23 cellular contexts compared by ENCODE assay signal in genomic region chr10:131020775-131021174, GRCh38.
"Had no signal": no experiment of that assay in that cellular context is flagged by ENCODE, and none has a peak within 500 bp of the region (broad histone marks: within the 10 kb centered on the region; RNA-seq: fewer than 3 reads in every experiment).

No MANE protein-coding gene starts in this region.

- H3K4me1 ChIP-seq: left ventricle myocardium inferior, tibial nerve, vagina had no signal

- H3K27me3 ChIP-seq: hepatocyte, ovary, right atrium auricular region, tibial nerve, vagina had no signal

- ATAC-seq: mucosa of descending colon; naive thymus-derived CD4-positive, alpha-beta T cell; natural killer cell treated with Interleukin-12 subunit alpha and Interleukin-12 subunit beta and Interleukin-15 and Interleukin-18, amount 100 ng/mL, for 72 hours; sciatic nerve; stimulated activated memory B cell treated with anti-CD40 and anti-IgM and Interleukin-4, amounts not matched to agents 10 μg/mL and 1 μg/mL and 100 μg/mL, for 72 hours had no signal

- DNase-seq: islet precursor cell; mesendoderm; midbrain; mucosa of descending colon; naive thymus-derived CD4-positive, alpha-beta T cell; ovary; small intestine; stimulated activated CD4-positive, alpha-beta T cell treated with anti-CD3 and anti-CD28 coated beads, Interleukin-1b, Interleukin-23, amount 100 ng/mL, for 48 hours; stimulated activated CD4-positive, alpha-beta T cell treated with anti-CD3 and anti-CD28 coated beads, Interleukin-2, amount 100 ng/mL, for 48 hours; stimulated activated CD4-positive, alpha-beta T cell treated with anti-CD3 and anti-CD28 coated beads, Interleukin-4, amount 100 ng/mL, for 4 hours; stimulated activated CD8-positive, alpha-beta memory T cell treated with anti-CD3 and anti-CD28 coated beads, Interleukin-4, amount 100 ng/mL, for 48 hours; stimulated activated naive CD4-positive, alpha-beta T cell treated with Interleukin-2 at 50 U/mL for 16 hours; stimulated activated naive CD8-positive, alpha-beta T cell treated with anti-CD3 and anti-CD28 coated beads, Interleukin-15, amount 100 ng/mL, for 72 hours; substantia nigra had no signal

- H3K9me3 ChIP-seq: left ventricle myocardium inferior, ovary, right atrium auricular region, tibial nerve, vagina had no signal

- H3K36me3 ChIP-seq: left ventricle myocardium inferior, ovary, right atrium auricular region, tibial nerve, vagina had no signal

- H3K27ac ChIP-seq: hepatocyte, left ventricle myocardium inferior, ovary, right atrium auricular region, tibial nerve, vagina had no signal

- H3K4me3 ChIP-seq: hepatocyte, left ventricle myocardium inferior, lung, mucosa of descending colon, ovary, right atrium auricular region, tibial nerve, vagina had no signal
